8 cellular contexts compared by ENCODE assay signal in the genomic region with DNA sequence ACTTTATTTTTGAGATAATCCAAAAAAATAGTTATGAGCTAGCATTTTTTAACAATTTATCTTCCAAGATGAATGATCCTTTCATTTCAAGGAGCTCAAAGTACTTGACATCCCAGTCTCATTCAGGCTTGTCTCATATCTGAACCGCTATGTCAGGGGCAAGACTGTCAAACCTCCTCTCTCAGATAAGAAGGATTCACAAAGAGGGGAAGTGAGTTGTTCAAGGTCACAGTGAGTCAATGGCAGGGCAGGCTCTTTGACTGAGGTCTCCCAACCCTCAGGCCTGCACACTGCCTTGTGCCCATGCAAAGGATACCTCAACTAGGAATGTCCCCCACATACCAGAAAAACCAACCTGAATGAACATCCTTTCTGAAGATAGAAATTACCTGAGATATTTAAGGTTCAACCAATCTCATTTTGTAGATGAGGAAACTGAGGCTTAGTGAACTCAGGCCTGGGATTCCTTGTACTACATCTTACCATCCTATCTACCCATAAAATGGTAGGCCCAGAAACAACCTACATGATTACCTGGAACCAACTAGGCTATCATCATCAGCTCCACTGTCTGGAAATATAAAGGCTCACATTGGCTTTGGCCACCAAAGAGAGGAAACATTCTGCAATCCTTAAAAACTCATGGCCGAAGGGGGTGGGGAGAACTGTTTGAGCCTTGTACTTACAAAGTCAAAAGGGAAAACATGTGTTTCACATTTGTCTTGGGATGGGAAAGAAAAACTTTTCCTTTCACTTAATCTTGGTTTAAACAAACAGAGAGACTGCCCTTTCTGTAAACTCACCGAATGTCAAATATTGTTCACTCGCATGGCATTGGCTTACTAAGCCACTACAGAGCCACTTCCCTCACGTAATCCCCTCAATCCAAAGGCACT. TPM values are rescaled to one million over a fixed set of nuclear protein-coding genes. Genes with fewer than 3 reads are reported as not detected.
A peak's percentile ranks its signal among the peaks of the same experiment; 100 is the strongest.
DNase-seq lines count a peak whose midpoint lies in the region; ATAC-seq and TF ChIP-seq lines count a peak whose summit lies in the region.

No MANE protein-coding gene starts in this region.

- no peak for ATAC-seq in CD4-positive, alpha-beta T cell (ENCODE audit: poor library complexity)
- no peak for ATAC-seq in GM21786 (IDR thresholded peaks at IDR 0.05; ENCODE audit: unreplicated experiment)
- ATAC-seq in HG02678 (IDR thresholded peaks at IDR 0.05; ENCODE audit: unreplicated experiment): no peak

- no peaks in the 10 kb centered on the region for H3K9me3 ChIP-seq in CD4-positive, alpha-beta T cell (ENCODE audit: control insufficient read depth, low read length)
- H3K9me3 ChIP-seq in colonic mucosa (no peaks in the 10 kb centered on the region), neural progenitor cell (ENCODE audit: low read depth) (no peaks in the 10 kb centered on the region)

- H3K4me1 ChIP-seq in colonic mucosa (no peaks in the 10 kb centered on the region), neural progenitor cell (no peaks in the 10 kb centered on the region)

- H3K27me3 Mint-ChIP-seq in CD4-positive, alpha-beta T cell: no peaks in the 10 kb centered on the region
- no peaks in the 10 kb centered on the region for H3K27me3 Mint-ChIP-seq in neural progenitor cell (ENCODE audit: insufficient read depth, low read depth)

- H4K20me1 ChIP-seq in neural progenitor cell (ENCODE audit: low read depth): no peaks in the 10 kb centered on the region

- no peak overlapping the region for H3K27ac ChIP-seq in CD4-positive, alpha-beta T cell (ENCODE audit: low read depth, low read length)
- H3K27ac ChIP-seq in colonic mucosa (peak overlapping the region; percentile 58), neural progenitor cell (no peak overlapping the region)

- no peak overlapping the region for H3K4me3 Mint-ChIP-seq in CD4-positive, alpha-beta T cell
- no peak overlapping the region for H3K4me3 Mint-ChIP-seq in neural progenitor cell

- H3K9ac ChIP-seq in colonic mucosa (ENCODE audit: low read depth in 2 of 2, low read length in 2 of 2) (no peak overlapping the region), neural progenitor cell (no peak overlapping the region)

- POLR2A ChIA-PET in CD4-positive, alpha-beta T cell (lab: Charles Lee): interaction anchor here (1.4 kb wide), 1 partner anchor 26 kb away, joined by 3 read pairs; no protein-coding TSS in a partner anchor

- H3K9me3 Mint-ChIP-seq in CD4-positive, alpha-beta T cell: no peaks in the 10 kb centered on the region
- no peaks in the 10 kb centered on the region for H3K9me3 Mint-ChIP-seq in neural progenitor cell

- H3K4me2 ChIP-seq in neural progenitor cell: no peak overlapping the region

- H3F3A ChIP-seq in neural progenitor cell (ENCODE audit: low read depth): peaks cover 9% of the 10 kb centered on the region

- H3K4me3 ChIP-seq in colonic mucosa: no peak overlapping the region
- no peak overlapping the region for H3K4me3 ChIP-seq in neural progenitor cell

- no peak for TF ChIP-seq CTCF in CD4-positive, alpha-beta T cell (IDR thresholded peaks at IDR 0.05)
- TF ChIP-seq CTCF in colonic mucosa (IDR thresholded peaks at IDR 0.05): no peak
- TF ChIP-seq CTCF in neural progenitor cell (IDR thresholded peaks at IDR 0.05): no peak

- no peaks in the 10 kb centered on the region for H3K36me3 Mint-ChIP-seq in CD4-positive, alpha-beta T cell (ENCODE audit: low read depth)
- H3K36me3 Mint-ChIP-seq in neural progenitor cell: no peaks in the 10 kb centered on the region

- no peaks in the 10 kb centered on the region for H3K79me2 ChIP-seq in neural progenitor cell (ENCODE audit: low read depth)

- no peak overlapping the region for H2AFZ ChIP-seq in neural progenitor cell (replicated peaks)

- DNase-seq in CD4-positive, alpha-beta T cell: no peak
- DNase-seq in NOMO-1 treated with dmso at 0.1 percent for 144 hours (lab: John Stamatoyannopoulos, UW; ENCODE audit: unreplicated experiment) (peak; percentile 3), colonic mucosa (no peak), neural progenitor cell (ENCODE audit: low spot score) (no peak), inferior parietal cortex (ENCODE audit: extremely low spot score) (no peak), NCI-H1930 (lab: John Stamatoyannopoulos, UW) (no peak)

- intact Hi-C loops in CD4-positive, alpha-beta T cell (cut with DNase I, micrococcal nuclease): no loop called here
- intact Hi-C loops in colonic mucosa (cut with DNase I): no loop called here

- peaks cover 67% of the 10 kb centered on the region for H3K4me1 Mint-ChIP-seq in CD4-positive, alpha-beta T cell (ENCODE audit: low read depth)
- peaks cover 20% of the 10 kb centered on the region for H3K4me1 Mint-ChIP-seq in neural progenitor cell

- H3K36me3 ChIP-seq in colonic mucosa: no peaks in the 10 kb centered on the region
- H3K36me3 ChIP-seq in neural progenitor cell: no peaks in the 10 kb centered on the region

- no peaks in the 10 kb centered on the region for H3K27me3 ChIP-seq in CD4-positive, alpha-beta T cell (ENCODE audit: control insufficient read depth, insufficient read depth, low read length)
- no peaks in the 10 kb centered on the region for H3K27me3 ChIP-seq in colonic mucosa
- H3K27me3 ChIP-seq in neural progenitor cell: no peaks in the 10 kb centered on the region

- H3K27ac Mint-ChIP-seq in CD4-positive, alpha-beta T cell: peak overlapping the region; percentile 73
- peak overlapping the region; percentile 80 for H3K27ac Mint-ChIP-seq in neural progenitor cell

- CTCF ChIA-PET in CD4-positive, alpha-beta T cell (lab: Charles Lee): interaction anchor here (0.7 to 1.0 kb wide), 2 partner anchors 90 to 724 kb away, joined by 3 read pairs; no protein-coding TSS in a partner anchor

RNA-seq across cellular contexts. Expression of gene LIF, which starts 51.1 kb away (rescaled TPM):
- total RNA-seq in CD4-positive, alpha-beta T cell: under 1 TPM; 0.17 to 0.30 TPM
- total RNA-seq in colonic mucosa (10 to 100 TPM in 1 of 2 donors, 1 to 10 TPM in 1; 9.5 to 12.5 TPM), neural progenitor cell (ENCODE audit: low replicate concordance) (0.21 and 0.50 TPM in 2 replicates)
